Comparison of ENCODE assay signal across 17 cellular contexts in the genomic region with DNA sequence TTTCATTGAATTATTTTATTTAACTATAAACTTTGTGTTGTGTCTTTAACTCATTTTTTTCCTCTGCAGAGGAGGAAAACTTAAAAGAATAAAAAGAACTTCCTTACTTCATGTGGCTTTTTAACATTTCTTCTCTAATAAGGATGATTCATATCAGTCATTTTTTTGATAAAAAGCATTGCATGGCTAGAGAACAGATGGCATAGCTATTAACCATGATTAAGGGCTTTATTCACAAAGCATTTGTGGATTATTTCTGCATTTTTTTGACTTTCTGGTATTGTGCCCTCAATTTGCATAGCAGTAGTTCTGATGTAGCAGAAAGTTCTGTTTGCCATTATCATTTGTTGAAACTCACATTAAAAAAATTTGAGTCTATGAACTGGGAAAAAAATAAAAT.
"Had no signal": no experiment of that assay in that cellular context is flagged by ENCODE, and none has a peak within 500 bp of the region (broad histone marks: within the 10 kb centered on the region; RNA-seq: fewer than 3 reads in every experiment).

No MANE protein-coding gene starts in this region.

- H3K4me1 Mint-ChIP-seq: naive thymus-derived CD8-positive, alpha-beta T cell had no signal

- DNase-seq: colonic mucosa; dermis blood vessel endothelial cell; esophagus squamous epithelium; foreskin keratinocyte; heart left ventricle; hypothalamus; kidney glomerular epithelial cell; mesendoderm; naive thymus-derived CD8-positive, alpha-beta T cell; posterior cingulate gyrus; sigmoid colon; stimulated activated CD4-positive, alpha-beta T cell treated with anti-CD3 and anti-CD28 coated beads, Interleukin-12 subunit alpha, Interleukin-12 subunit beta, amount 100 ng/mL, for 4 hours; stimulated activated naive CD4-positive, alpha-beta T cell; stomach; substantia nigra; transverse colon had no signal

- H3K36me3 Mint-ChIP-seq: naive thymus-derived CD8-positive, alpha-beta T cell had no signal

- H3K27me3 Mint-ChIP-seq: naive thymus-derived CD8-positive, alpha-beta T cell had no signal

- FAIRE-seq: islet of Langerhans had no signal

- H3K4me3 Mint-ChIP-seq: naive thymus-derived CD8-positive, alpha-beta T cell had no signal

- H3K27ac Mint-ChIP-seq: naive thymus-derived CD8-positive, alpha-beta T cell had no signal

- ATAC-seq: foreskin keratinocyte; heart left ventricle; naive thymus-derived CD8-positive, alpha-beta T cell had no signal
